ENCODE assay signal across 13 cellular contexts in the genomic region with DNA sequence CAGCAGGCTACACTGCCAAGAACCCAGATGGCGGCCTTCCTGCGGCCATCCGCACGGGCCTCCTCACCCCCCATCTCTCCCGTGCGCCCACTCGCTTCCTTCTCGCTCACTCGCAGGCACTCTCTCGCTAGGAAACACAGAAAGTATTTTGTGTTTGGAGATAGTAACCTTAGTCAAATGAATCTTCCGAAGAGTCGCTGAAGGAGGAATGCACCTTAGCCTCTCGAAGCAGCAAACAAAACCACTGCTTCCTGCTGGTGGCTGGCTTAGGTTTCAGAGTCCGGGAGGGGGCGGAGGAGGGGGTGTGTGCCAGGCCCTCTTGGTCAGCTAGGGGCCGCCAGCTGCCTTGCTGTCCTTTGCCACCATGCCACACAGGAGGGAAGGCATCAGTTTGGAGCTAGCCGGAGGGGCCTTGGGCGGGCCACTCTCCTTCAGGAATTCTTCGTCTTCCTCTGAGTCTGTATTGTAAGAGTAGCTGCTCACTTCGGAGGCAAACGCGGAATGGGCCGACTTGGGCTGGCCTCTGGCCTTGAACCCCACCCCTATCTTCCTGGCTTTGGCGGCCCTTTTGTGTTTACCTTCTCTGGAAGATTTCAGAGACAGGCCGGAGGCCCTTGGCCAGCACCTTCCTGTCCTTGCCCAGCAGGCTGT.
DNase-seq lines count a peak whose midpoint lies in the region; ATAC-seq and TF ChIP-seq lines count a peak whose summit lies in the region.
"Had no signal": no experiment of that assay in that cellular context is flagged by ENCODE, and none has a peak within 500 bp of the region (broad histone marks: within the 10 kb centered on the region; RNA-seq: fewer than 3 reads in every experiment).

No MANE protein-coding gene starts in this region.

- no peak overlapping the region for H4K91ac ChIP-seq in trophoblast cell (ENCODE audit: low read depth, low read length)

- DNase-seq in G401 (ENCODE audit: low spot score) (peak; percentile 80), ascending aorta (ENCODE audit: low spot score in 2 of 2) (no peak), islet precursor cell (peak; percentile 69), trophoblast cell (no peak), NAMALWA (ENCODE audit: low spot score) (no peak)
- DNase-seq in activated naive CD8-positive, alpha-beta T cell treated with anti-CD3 and anti-CD28 coated beads, Interleukin-2, amount 50 U/mL, for 24 hours, result no peak
- DNase-seq: activated CD4-positive, alpha-beta T cell treated with anti-CD3 and anti-CD28 coated beads for 1 hour; brain microvascular endothelial cell; naive thymus-derived CD8-positive, alpha-beta T cell; NCI-H2029; NK-92 treated with Interleukin-12 subunit alpha and Interleukin-12 subunit beta, amount 100 ng/mL, for 24 hours had no signal

- peak overlapping the region; percentile 75 for H2BK12ac ChIP-seq in trophoblast cell (ENCODE audit: low read length)

- no peak overlapping the region for H3K9ac ChIP-seq in trophoblast cell (ENCODE audit: low read length)

- H3K27ac ChIP-seq in ascending aorta (no peak overlapping the region), trophoblast cell (ENCODE audit: low read depth, low read length) (no peak overlapping the region)
- H3K27ac ChIP-seq: brain microvascular endothelial cell had no signal

- in situ Hi-C loops in G401 (cut with HindIII; ENCODE audit: low sequenced_read_pairs), result no loop called here

- H2AFZ ChIP-seq in trophoblast cell (ENCODE audit: insufficient read depth, low read length, poor library complexity), result no peak overlapping the region

- ATAC-seq in HG02970 (IDR thresholded peaks at IDR 0.05; ENCODE audit: low FRiP score, unreplicated experiment), result no peak
- ATAC-seq in HG03432 (IDR thresholded peaks at IDR 0.05; ENCODE audit: unreplicated experiment), result no peak
- ATAC-seq in activated naive CD8-positive, alpha-beta T cell treated with anti-CD3 and anti-CD28 coated beads, Interleukin-2, amount 50 U/mL, for 24 hours, result no peak
- ATAC-seq: naive thymus-derived CD8-positive, alpha-beta T cell had no signal

- no peak overlapping the region for H3K14ac ChIP-seq in trophoblast cell (ENCODE audit: low read length)

- intact Hi-C loops in ascending aorta (cut with DNase I), result no loop called here

- H3K36me3 Mint-ChIP-seq in activated naive CD8-positive, alpha-beta T cell treated with anti-CD3 and anti-CD28 coated beads, Interleukin-2, amount 50 U/mL, for 24 hours (ENCODE audit: low read depth), result no peaks in the 10 kb centered on the region
- H3K36me3 Mint-ChIP-seq: naive thymus-derived CD8-positive, alpha-beta T cell had no signal

- H2AK5ac ChIP-seq in trophoblast cell (ENCODE audit: low read length), result peak overlapping the region; percentile 57

- H3K23ac ChIP-seq in trophoblast cell (ENCODE audit: low read length), result no peak overlapping the region

- H3K27me3 ChIP-seq in ascending aorta, result no peaks in the 10 kb centered on the region
- no peaks in the 10 kb centered on the region for H3K27me3 ChIP-seq in trophoblast cell (ENCODE audit: insufficient read depth, low read length)
- H3K27me3 ChIP-seq: brain microvascular endothelial cell had no signal

- WGBS in trophoblast cell (ENCODE audit: extremely low coverage, insufficient coverage, insufficient read length), result no CpG with 5 or more reads among the region's 25 CpGs

- H2BK120ac ChIP-seq in trophoblast cell (ENCODE audit: insufficient read depth, low read length, poor library complexity), result no peak overlapping the region

- peak in 1 of 3 experiments; percentile 39 for TF ChIP-seq CTCF in ascending aorta (IDR thresholded peaks at IDR 0.05)

- H2BK5ac ChIP-seq in trophoblast cell (ENCODE audit: low read depth, low read length, poor library complexity), result peak overlapping the region; percentile 22

- no peaks in the 10 kb centered on the region for H3K79me2 ChIP-seq in trophoblast cell (ENCODE audit: control insufficient read depth, insufficient read depth, low read length, poor library complexity)

- H4K8ac ChIP-seq in trophoblast cell (ENCODE audit: low read depth, low read length), result peak overlapping the region; percentile 23

- H3K79me1 ChIP-seq in trophoblast cell (ENCODE audit: low read length), result peaks cover 7% of the 10 kb centered on the region

- no peaks in the 10 kb centered on the region for H3K9me3 Mint-ChIP-seq in activated naive CD8-positive, alpha-beta T cell treated with anti-CD3 and anti-CD28 coated beads, Interleukin-2, amount 50 U/mL, for 24 hours

- H3K4me1 ChIP-seq in ascending aorta (no peaks in the 10 kb centered on the region), trophoblast cell (ENCODE audit: control insufficient read depth in 1 of 2, insufficient read depth in 2 of 2, low read length in 2 of 2) (peaks cover 21 to 24% of the 10 kb centered on the region in 2 experiments)

- H3K4me1 Mint-ChIP-seq in activated naive CD8-positive, alpha-beta T cell treated with anti-CD3 and anti-CD28 coated beads, Interleukin-2, amount 50 U/mL, for 24 hours, result no peaks in the 10 kb centered on the region
- H3K4me1 Mint-ChIP-seq: naive thymus-derived CD8-positive, alpha-beta T cell had no signal

- peaks cover 3% of the 10 kb centered on the region for H3K27me3 Mint-ChIP-seq in activated naive CD8-positive, alpha-beta T cell treated with anti-CD3 and anti-CD28 coated beads, Interleukin-2, amount 50 U/mL, for 24 hours

- no peak overlapping the region for H4K12ac ChIP-seq in trophoblast cell (ENCODE audit: low read depth, low read length)

- no peak overlapping the region for H3K4me2 ChIP-seq in trophoblast cell (ENCODE audit: low read length)

- H3K4me3 Mint-ChIP-seq in activated naive CD8-positive, alpha-beta T cell treated with anti-CD3 and anti-CD28 coated beads, Interleukin-2, amount 50 U/mL, for 24 hours, result no peak overlapping the region

- H3K18ac ChIP-seq in trophoblast cell (ENCODE audit: low read length), result no peak overlapping the region

- no peak overlapping the region for H3K4ac ChIP-seq in trophoblast cell (ENCODE audit: low read depth, low read length)

- no peaks in the 10 kb centered on the region for H3K9me3 ChIP-seq in ascending aorta
- H3K9me3 ChIP-seq in trophoblast cell (ENCODE audit: insufficient read depth, low read depth, low read length), result peaks cover 2% of the 10 kb centered on the region

- H3K36me3 ChIP-seq in ascending aorta (peaks cover 11 to 40% of the 10 kb centered on the region in 2 donors), trophoblast cell (ENCODE audit: control insufficient read depth in 1 of 2, insufficient read depth in 2 of 2, low read length in 2 of 2) (peaks cover 39 to 49% of the 10 kb centered on the region in 2 experiments)

- H3K4me3 ChIP-seq in ascending aorta (peak overlapping the region; percentile 5 to 59), trophoblast cell (ENCODE audit: low read depth, low read length) (no peak overlapping the region)

- H3K27ac Mint-ChIP-seq in activated naive CD8-positive, alpha-beta T cell treated with anti-CD3 and anti-CD28 coated beads, Interleukin-2, amount 50 U/mL, for 24 hours, result no peak overlapping the region

Comparison
In these comparisons a context has a peak if more than half of its experiments do, and no peak if none do; other contexts are left out.
1. DNase-seq: peak in G401 (single experiment) and islet precursor cell (single experiment); none in ascending aorta (0 of 2), trophoblast cell (0 of 2), activated naive CD8-positive, alpha-beta T cell treated with anti-CD3 and anti-CD28 coated beads, Interleukin-2, amount 50 U/mL, for 24 hours (single experiment) and NAMALWA (single experiment).